ENCODE assay signal across 18 cellular contexts in genomic region chr10:58081353-58081752, GRCh38.
DNase-seq lines count a peak whose midpoint lies in the region; ATAC-seq and TF ChIP-seq lines count a peak whose summit lies in the region.
"Had no signal": no experiment of that assay in that cellular context is flagged by ENCODE, and none has a peak within 500 bp of the region (broad histone marks: within the 10 kb centered on the region; RNA-seq: fewer than 3 reads in every experiment).

No MANE protein-coding gene starts in this region.

- no peak overlapping the region for H2AFZ ChIP-seq in trophoblast cell (ENCODE audit: insufficient read depth, low read length, poor library complexity)
- H2AFZ ChIP-seq: GM23338 had no signal

- no peaks in the 10 kb centered on the region for H3K9me3 Mint-ChIP-seq in activated T-helper 1 cell treated with anti-CD3 and anti-CD28 coated beads, Interleukin-12 subunit alpha, Interleukin-12 subunit beta, Interleukin-2, Interleukin-4 antibody, amounts not matched to agents 30 ng/mL and 10 ng/mL and 1 ng/mL, durations not matched to agents 14 hours and 24 hours and 36 hours
- H3K9me3 Mint-ChIP-seq: CD4-positive, alpha-beta T cell; GM23338; H9 had no signal

- H3K9me3 ChIP-seq in trophoblast cell (ENCODE audit: insufficient read depth, low read depth, low read length): no peaks in the 10 kb centered on the region

- H3K4ac ChIP-seq in trophoblast cell (ENCODE audit: low read depth, low read length): no peak overlapping the region

- in situ Hi-C loops in ACHN (cut with HindIII; ENCODE audit: low pct_ligation_motif_present, low pct_unique_long_range_greater_than_20kb, low sequenced_read_pairs): no loop called here

- H3K4me3 Mint-ChIP-seq in activated T-helper 1 cell treated with anti-CD3 and anti-CD28 coated beads, Interleukin-12 subunit alpha, Interleukin-12 subunit beta, Interleukin-2, Interleukin-4 antibody, amounts not matched to agents 30 ng/mL and 10 ng/mL and 1 ng/mL, durations not matched to agents 14 hours and 24 hours and 36 hours: no peak overlapping the region
- H3K4me3 Mint-ChIP-seq: B cell; CD4-positive, alpha-beta T cell; GM23338; H9 had no signal

- no peak overlapping the region for H3K27ac ChIP-seq in trophoblast cell (ENCODE audit: low read depth, low read length)
- H3K27ac ChIP-seq: 22Rv1 had no signal

- TF ChIP-seq CTCF in fibroblast of the aortic adventitia (IDR thresholded peaks at IDR 0.05; ENCODE audit: insufficient read depth, low read length): no peak

- H4K12ac ChIP-seq in trophoblast cell (ENCODE audit: low read depth, low read length): no peak overlapping the region

- WGBS in trophoblast cell (ENCODE audit: extremely low coverage, insufficient coverage, insufficient read length): no CpG with 5 or more reads among the region's 2 CpGs

- H4K8ac ChIP-seq in trophoblast cell (ENCODE audit: low read depth, low read length): no peak overlapping the region

- no peak overlapping the region for H3K18ac ChIP-seq in trophoblast cell (ENCODE audit: low read length)

- no peak overlapping the region for H2AK5ac ChIP-seq in trophoblast cell (ENCODE audit: low read length)

- no peaks in the 10 kb centered on the region for H3K27me3 Mint-ChIP-seq in activated T-helper 1 cell treated with anti-CD3 and anti-CD28 coated beads, Interleukin-12 subunit alpha, Interleukin-12 subunit beta, Interleukin-2, Interleukin-4 antibody, amounts not matched to agents 30 ng/mL and 10 ng/mL and 1 ng/mL, durations not matched to agents 14 hours and 24 hours and 36 hours (ENCODE audit: insufficient read depth)
- H3K27me3 Mint-ChIP-seq: B cell had no signal

- H3K9ac ChIP-seq in trophoblast cell (ENCODE audit: low read length): no peak overlapping the region

- no peak overlapping the region for H4K91ac ChIP-seq in trophoblast cell (ENCODE audit: low read depth, low read length)

- no peaks in the 10 kb centered on the region for H3K36me3 ChIP-seq in trophoblast cell (ENCODE audit: control insufficient read depth in 1 of 2, insufficient read depth in 2 of 2, low read length in 2 of 2)

- no peaks in the 10 kb centered on the region for H3K4me1 Mint-ChIP-seq in activated T-helper 1 cell treated with anti-CD3 and anti-CD28 coated beads, Interleukin-12 subunit alpha, Interleukin-12 subunit beta, Interleukin-2, Interleukin-4 antibody, amounts not matched to agents 30 ng/mL and 10 ng/mL and 1 ng/mL, durations not matched to agents 14 hours and 24 hours and 36 hours (ENCODE audit: low read depth)
- H3K4me1 Mint-ChIP-seq: B cell, GM23338, H9 had no signal

- H3K79me2 ChIP-seq in trophoblast cell (ENCODE audit: control insufficient read depth, insufficient read depth, low read length, poor library complexity): no peaks in the 10 kb centered on the region

- H3K4me3 ChIP-seq in fibroblast of the aortic adventitia (ENCODE audit: low read depth, low read length): no peak overlapping the region
- H3K4me3 ChIP-seq in trophoblast cell (ENCODE audit: low read depth, low read length): no peak overlapping the region
- H3K4me3 ChIP-seq: GM23338 had no signal

- H3K4me1 ChIP-seq in trophoblast cell (ENCODE audit: control insufficient read depth in 1 of 2, insufficient read depth in 2 of 2, low read length in 2 of 2): no peaks in the 10 kb centered on the region

- H2BK12ac ChIP-seq in trophoblast cell (ENCODE audit: low read length): no peak overlapping the region

- no peaks in the 10 kb centered on the region for H3K79me1 ChIP-seq in trophoblast cell (ENCODE audit: low read length)

- no peak overlapping the region for H3K14ac ChIP-seq in trophoblast cell (ENCODE audit: low read length)

- no peak for ATAC-seq in GM21381 (IDR thresholded peaks at IDR 0.05; ENCODE audit: unreplicated experiment)
- ATAC-seq: GM23338, HepG2 had no signal

- H3K23ac ChIP-seq in trophoblast cell (ENCODE audit: low read length): no peak overlapping the region

- H3K36me3 Mint-ChIP-seq in activated T-helper 1 cell treated with anti-CD3 and anti-CD28 coated beads, Interleukin-12 subunit alpha, Interleukin-12 subunit beta, Interleukin-2, Interleukin-4 antibody, amounts not matched to agents 30 ng/mL and 10 ng/mL and 1 ng/mL, durations not matched to agents 14 hours and 24 hours and 36 hours (ENCODE audit: low read depth): no peaks in the 10 kb centered on the region

- H3K4me2 ChIP-seq in trophoblast cell (ENCODE audit: low read length): no peak overlapping the region
- H3K4me2 ChIP-seq: GM23338 had no signal

- intact Hi-C loops in head of caudate nucleus (cut with DNase I): no loop called here
- intact Hi-C loops in activated T-helper 1 cell treated with anti-CD3 and anti-CD28 coated beads, Interleukin-12 subunit alpha, Interleukin-12 subunit beta, Interleukin-2, Interleukin-4 antibody, amounts not matched to agents 30 ng/mL and 10 ng/mL and 1 ng/mL, durations not matched to agents 14 hours and 24 hours and 36 hours (cut with micrococcal nuclease): no loop called here

- H3K27ac Mint-ChIP-seq in activated T-helper 1 cell treated with anti-CD3 and anti-CD28 coated beads, Interleukin-12 subunit alpha, Interleukin-12 subunit beta, Interleukin-2, Interleukin-4 antibody, amounts not matched to agents 30 ng/mL and 10 ng/mL and 1 ng/mL, durations not matched to agents 14 hours and 24 hours and 36 hours: no peak overlapping the region
- H3K27ac Mint-ChIP-seq: B cell; CD4-positive, alpha-beta T cell; GM23338; H9 had no signal

- H2BK5ac ChIP-seq in trophoblast cell (ENCODE audit: low read depth, low read length, poor library complexity): no peak overlapping the region

- peak; percentile 2 for DNase-seq in A172 (ENCODE audit: low spot score)
- peak; percentile 33 for DNase-seq in astrocyte of the hippocampus (ENCODE audit: low read depth, low spot score)
- peak; percentile 28 for DNase-seq in fibroblast of the aortic adventitia (ENCODE audit: low read depth)
- DNase-seq in trophoblast cell: peak; percentile 20 to 78
- DNase-seq in head of caudate nucleus: no peak
- no peak for DNase-seq in activated T-helper 1 cell treated with anti-CD3 and anti-CD28 coated beads, Interleukin-12 subunit alpha, Interleukin-12 subunit beta, Interleukin-2, Interleukin-4 antibody, amounts not matched to agents 30 ng/mL and 10 ng/mL and 1 ng/mL, durations not matched to agents 14 hours and 24 hours and 36 hours (ENCODE audit: low spot score)
- no peak for DNase-seq in ACHN
- DNase-seq: C1 segment of cervical spinal cord; CD4-positive, alpha-beta T cell; DMS153; DMS79 treated with DMSO at 0.1 percent for 48 hours; EL; H9 had no signal

- no peaks in the 10 kb centered on the region for H3K27me3 ChIP-seq in trophoblast cell (ENCODE audit: insufficient read depth, low read length)

- H2BK120ac ChIP-seq in trophoblast cell (ENCODE audit: insufficient read depth, low read length, poor library complexity): no peak overlapping the region

Comparison
In these comparisons a context has a peak if more than half of its experiments do, and no peak if none do; other contexts are left out.
1. DNase-seq: peak in A172 (single experiment), astrocyte of the hippocampus (single experiment), fibroblast of the aortic adventitia (single experiment) and trophoblast cell (2 of 2); none in head of caudate nucleus (0 of 42), activated T-helper 1 cell treated with anti-CD3 and anti-CD28 coated beads, Interleukin-12 subunit alpha, Interleukin-12 subunit beta, Interleukin-2, Interleukin-4 antibody, amounts not matched to agents 30 ng/mL and 10 ng/mL and 1 ng/mL, durations not matched to agents 14 hours and 24 hours and 36 hours (single experiment) and ACHN (single experiment).